ENCODE assay signal across 8 cellular contexts in genomic region chr15:33068531-33068990, GRCh38.
A peak's percentile ranks its signal among the peaks of the same experiment; 100 is the strongest.
DNase-seq lines count a peak whose midpoint lies in the region; TF ChIP-seq lines count a peak whose summit lies in the region.

No MANE protein-coding gene starts in this region.

- H3K36me3 ChIP-seq in SK-N-MC (ENCODE audit: insufficient read depth, low read length) = no peaks in the 10 kb centered on the region
- H3K36me3 ChIP-seq in tibial nerve = no peaks in the 10 kb centered on the region

- 60 to 64% methylated on average over 8 of the region's 8 CpGs for WGBS in tibial nerve, 2 donors

- no peaks in the 10 kb centered on the region for H3K27me3 ChIP-seq in tibial nerve

- H3K4me3 Mint-ChIP-seq in immature natural killer cell (peak overlapping the region; percentile 71 to 84 (median 82)), type B pancreatic cell (peak overlapping the region; percentile 88)

- H3K27ac ChIP-seq in SK-N-MC (no peak overlapping the region), tibial nerve (peak overlapping the region in 1 of 4 donors; percentile 43)

- H3K4me3 ChIP-seq in SK-N-MC (no peak overlapping the region), tibial nerve (no peak overlapping the region)

- H3K4me1 ChIP-seq in tibial nerve = peaks cover 0 to 26% (median 0%) of the 10 kb centered on the region in 4 donors

- no peak for TF ChIP-seq EP300 in tibial nerve (IDR thresholded peaks at IDR 0.05)

- no peak overlapping the region for H3K9ac ChIP-seq in SK-N-MC (ENCODE audit: insufficient read length)

- H3K27me3 Mint-ChIP-seq in immature natural killer cell (ENCODE audit: low read depth in 3 of 3) (peaks cover 0 to 3% (median 0%) of the 10 kb centered on the region in 3 donors), type B pancreatic cell (no peaks in the 10 kb centered on the region)

- H3K9me3 Mint-ChIP-seq in immature natural killer cell (peaks cover 0 to 2% (median 0%) of the 10 kb centered on the region in 6 donors), type B pancreatic cell (peaks cover 8% of the 10 kb centered on the region)

- H3K36me3 Mint-ChIP-seq in immature natural killer cell (no peaks in the 10 kb centered on the region), type B pancreatic cell (peaks cover under 1% of the 10 kb centered on the region)

- H3K4me1 Mint-ChIP-seq in immature natural killer cell (peaks cover 22 to 28% of the 10 kb centered on the region in 2 donors), type B pancreatic cell (ENCODE audit: unreplicated experiment) (peaks cover 48% of the 10 kb centered on the region)

- no peak for TF ChIP-seq POLR2A in tibial nerve (IDR thresholded peaks at IDR 0.05)

- H3K9me3 ChIP-seq in SK-N-MC (ENCODE audit: low read depth, low read length) (no peaks in the 10 kb centered on the region), tibial nerve (no peaks in the 10 kb centered on the region)

- DNase-seq in NCI-H2227 (lab: John Stamatoyannopoulos, UW; ENCODE audit: unreplicated experiment) (peak; percentile 3), NCI-H2227 treated with DMSO at 0.1 percent for 48 hours (lab: John Stamatoyannopoulos, UW) (no peak), SK-N-MC (ENCODE audit: low read depth, low spot score) (peak; percentile 16), immature natural killer cell (no peak), type B pancreatic cell (ENCODE audit: extremely low spot score, unreplicated experiment) (no peak), tibial nerve (ENCODE audit: low spot score in 2 of 2) (no peak), NCI-H1436 treated with DMSO at 0.1 percent for 48 hours (lab: John Stamatoyannopoulos, UW) (no peak), SK-N-DZ (ENCODE audit: low spot score) (no peak)

- TF ChIP-seq CTCF in type B pancreatic cell (conservative IDR thresholded peaks at IDR 0.05) (no peak), tibial nerve (IDR thresholded peaks at IDR 0.05) (no peak)

- peak overlapping the region in 4 of 6 donors; percentile 9 to 62 (median 42) for H3K27ac Mint-ChIP-seq in immature natural killer cell
- H3K27ac Mint-ChIP-seq in type B pancreatic cell = peak overlapping the region; percentile 91

Comparison
In these comparisons a context has a peak if more than half of its experiments do, and no peak if none do; other contexts are left out.
1. DNase-seq: peak in NCI-H2227 (single experiment) and SK-N-MC (single experiment); none in NCI-H2227 treated with DMSO at 0.1 percent for 48 hours (single experiment), immature natural killer cell (0 of 3), type B pancreatic cell (single experiment), tibial nerve (0 of 2), NCI-H1436 treated with DMSO at 0.1 percent for 48 hours (single experiment) and SK-N-DZ (single experiment).